29 cellular contexts compared by ENCODE assay signal in the genomic region with DNA sequence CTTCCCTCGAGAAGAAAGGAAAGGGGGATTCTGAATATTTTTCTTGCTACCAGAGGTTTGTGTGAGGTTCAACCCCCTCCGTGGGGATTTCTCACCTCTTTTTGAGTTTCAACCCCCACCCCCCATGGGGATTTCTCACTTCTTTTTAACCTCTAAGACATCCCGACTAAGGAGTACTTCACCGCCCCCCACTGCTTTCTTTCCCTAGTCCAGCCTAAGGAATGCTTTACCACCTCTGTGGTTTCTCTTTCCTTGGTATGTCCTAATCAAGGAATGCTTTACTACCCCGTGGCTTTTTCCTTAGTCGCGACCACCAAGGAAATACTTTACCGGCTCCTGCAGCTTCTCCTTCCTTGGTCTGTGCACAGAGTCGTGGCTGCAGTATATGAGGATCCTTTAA.
A peak's percentile ranks its signal among the peaks of the same experiment; 100 is the strongest.
DNase-seq lines count a peak whose midpoint lies in the region; ATAC-seq, FAIRE-seq and TF ChIP-seq lines count a peak whose summit lies in the region.
"Had no signal": no experiment of that assay in that cellular context is flagged by ENCODE, and none has a peak within 500 bp of the region (broad histone marks: within the 10 kb centered on the region; RNA-seq: fewer than 3 reads in every experiment).

No MANE protein-coding gene starts in this region.

- DNase-seq in A172 (ENCODE audit: low spot score) (peak; percentile 56), HCT116 (ENCODE audit: low read depth, low spot score) (no peak), RWPE2 (ENCODE audit: low spot score) (no peak), keratinocyte (ENCODE audit: low read depth, low spot score) (no peak), NCI-H226 (no peak), DMS153 treated with DMSO at 0.1 percent for 48 hours (lab: John Stamatoyannopoulos, UW; ENCODE audit: unreplicated experiment) (no peak), left cardiac atrium (no peak), aorta (no peak)
- DNase-seq: 8988T; activated CD4-positive, alpha-beta memory T cell treated with anti-CD3 and anti-CD28 coated beads for 36 hours; activated CD8-positive, alpha-beta memory T cell treated with anti-CD3 and anti-CD28 coated beads, Interleukin-2, amount 50 U/mL, for 48 hours; activated naive CD4-positive, alpha-beta T cell treated with anti-CD3 and anti-CD28 coated beads, Interleukin-2, amount 50 U/mL, for 16 hours; amniotic stem cell; effector CD4-positive, alpha-beta T cell; GOT3; naive thymus-derived CD4-positive, alpha-beta T cell; NCI-H187; NCI-H2171; NCI-H524; NK-92 treated with Interleukin-12 subunit alpha and Interleukin-12 subunit beta, amount 100 ng/mL, for 24 hours; occipital lobe; stimulated activated CD4-positive, alpha-beta T cell treated with anti-CD3 and anti-CD28 coated beads, Interleukin-15, amount 100 ng/mL, for 24 hours; stimulated activated naive CD4-positive, alpha-beta T cell; T-helper 1 cell had no signal

- H3K27ac ChIP-seq in HCT116 (ENCODE audit: low read depth, low read length) (peak overlapping the region; percentile 75), RWPE2 (ENCODE audit: poor library complexity, severe bottlenecking) (peak overlapping the region; percentile 21), keratinocyte (ENCODE audit: control insufficient read depth, insufficient read depth, low read length) (peak overlapping the region; percentile 56), aorta (ENCODE audit: low read depth in 1 of 2, low read length in 2 of 2) (no peak overlapping the region)

- H3K27me3 ChIP-seq in HCT116 (ENCODE audit: insufficient read depth, low read length) (no peaks in the 10 kb centered on the region), RWPE2 (ENCODE audit: insufficient read depth, poor library complexity, severe bottlenecking) (peaks cover 4% of the 10 kb centered on the region), keratinocyte (ENCODE audit: control insufficient read depth, extremely low read depth, insufficient read depth, low read length) (no peaks in the 10 kb centered on the region), aorta (ENCODE audit: control insufficient read depth in 1 of 2, insufficient read depth in 2 of 2, low read length in 1 of 2) (no peaks in the 10 kb centered on the region)

- POLR2A ChIA-PET in HCT116 (lab: Charles Lee): interaction anchor here (0.7 to 1.2 kb wide), 3 partner anchors 8 to 27 kb away, joined by 3 to 4 read pairs (median 3); no protein-coding TSS in a partner anchor

- dilution Hi-C loops in keratinocyte (cut with MboI; ENCODE audit: extremely low pct_ligation_motif_present, low sequenced_read_pairs): no loop called here

- intact Hi-C loops in HCT116 (cut with micrococcal nuclease): no loop called here
- intact Hi-C loops in left cardiac atrium (cut with DNase I): no loop called here
- intact Hi-C loops in aorta (cut with DNase I): no loop called here

- CTCF ChIA-PET in HCT116 (lab: Charles Lee): interaction anchor here (1.1 to 1.9 kb wide), 3 partner anchors 7 to 10 kb away, joined by 4 to 8 read pairs (median 5); no protein-coding TSS in a partner anchor

- RAD21 ChIA-PET in HCT116 (lab: Charles Lee; ENCODE audit: low non-redundant PET in 1 of 2, low total read pairs in 2 of 2, uncharacterized antibody in 2 of 2, unreplicated experiment in 2 of 2): no interaction called here

- TF ChIP-seq CTCF in HCT116 (IDR thresholded peaks at IDR 0.05 in 2 of 3, conservative IDR thresholded peaks at IDR 0.05 in 1 of 3; ENCODE audit: borderline replicate concordance in 1 of 3, insufficient read depth in 1 of 3, low read depth in 2 of 3, low read length in 2 of 3): no peak
- TF ChIP-seq CTCF in RWPE2 (IDR thresholded peaks at IDR 0.05; ENCODE audit: poor library complexity, severe bottlenecking): no peak
- TF ChIP-seq CTCF in keratinocyte (optimal IDR thresholded peaks at IDR 0.05 in 1 of 3, IDR thresholded peaks at IDR 0.05 in 1 of 3, conservative IDR thresholded peaks at IDR 0.05 in 1 of 3; ENCODE audit: extremely low read depth in 1 of 3, insufficient read depth in 2 of 3, low read length in 3 of 3): no peak

- H4K20me1 ChIP-seq in HCT116 (ENCODE audit: insufficient read depth): no peaks in the 10 kb centered on the region
- no peaks in the 10 kb centered on the region for H4K20me1 ChIP-seq in keratinocyte (ENCODE audit: control insufficient read depth, extremely low read depth, insufficient read depth, low read length)

- no peaks in the 10 kb centered on the region for H3K36me3 ChIP-seq in HCT116 (ENCODE audit: control insufficient read depth in 1 of 2, insufficient read depth in 2 of 2, low read length in 2 of 2)
- peaks cover 3% of the 10 kb centered on the region; the same call in 1 of the 2 replicates for H3K36me3 ChIP-seq in RWPE2 (ENCODE audit: low read depth)
- H3K36me3 ChIP-seq in keratinocyte (ENCODE audit: control insufficient read depth in 2 of 2, extremely low read depth in 1 of 2, insufficient read depth in 2 of 2, low read length in 2 of 2): no peaks in the 10 kb centered on the region
- no peaks in the 10 kb centered on the region for H3K36me3 ChIP-seq in aorta (ENCODE audit: control insufficient read depth in 1 of 2, insufficient read depth in 2 of 2, low read length in 1 of 2)

- H3K9me3 ChIP-seq in HCT116 (ENCODE audit: control insufficient read depth in 1 of 2, insufficient read depth in 1 of 2, low read depth in 1 of 2, low read length in 2 of 2): no peaks in the 10 kb centered on the region
- H3K9me3 ChIP-seq in RWPE2 (ENCODE audit: severe bottlenecking): peaks cover 7% of the 10 kb centered on the region
- H3K9me3 ChIP-seq in keratinocyte (ENCODE audit: control insufficient read depth, low read depth, low read length): peaks cover 10% of the 10 kb centered on the region
- H3K9me3 ChIP-seq in aorta (ENCODE audit: control insufficient read depth, low read length): peaks cover 2% of the 10 kb centered on the region

- H2AFZ ChIP-seq in HCT116 (ENCODE audit: low read depth, low read length, poor library complexity, severe bottlenecking): no peak overlapping the region
- H2AFZ ChIP-seq in keratinocyte (ENCODE audit: control insufficient read depth, low read length): no peak overlapping the region

- no peak for TF ChIP-seq RAD21 in HCT116 (IDR thresholded peaks at IDR 0.05; ENCODE audit: low read depth)

- H3K9me1 ChIP-seq in keratinocyte (ENCODE audit: control insufficient read depth, extremely low read depth, insufficient read depth, low read length): no peaks in the 10 kb centered on the region

- TF ChIP-seq POLR2A in HCT116 (IDR thresholded peaks at IDR 0.05; ENCODE audit: borderline replicate concordance, extremely low read depth, insufficient read depth, insufficient read length): no peak

- H3K79me2 ChIP-seq in HCT116 (ENCODE audit: insufficient read depth, low read length) (peaks cover 14% of the 10 kb centered on the region; the same call in 1 of the 2 replicates), keratinocyte (ENCODE audit: control insufficient read depth, insufficient read depth, low read length) (peaks cover 29% of the 10 kb centered on the region)

- no peaks in the 10 kb centered on the region for H3K9me2 ChIP-seq in HCT116 (ENCODE audit: insufficient read depth)

- WGBS in aorta, 2 donors: 93 to 94% methylated on average over 9 of the region's 9 CpGs

- ATAC-seq in HCT116: peak; percentile 81
- ATAC-seq in RWPE2 (ENCODE audit: low read depth): no peak
- ATAC-seq in left cardiac atrium: no peak
- ATAC-seq in aorta (ENCODE audit: low FRiP score): no peak
- ATAC-seq: activated CD4-positive, CD25-positive, alpha-beta regulatory T cell treated with anti-CD3 and anti-CD28 coated beads, Interleukin-2, amount 50 U/mL, for 24 hours; naive thymus-derived CD4-positive, alpha-beta T cell had no signal

- peak overlapping the region; percentile 78 for H3K9ac ChIP-seq in HCT116 (ENCODE audit: low read length)
- H3K9ac ChIP-seq in keratinocyte (ENCODE audit: control insufficient read depth, extremely low read depth, insufficient read depth, low read length): no peak overlapping the region

- H3K4me1 ChIP-seq in HCT116 (ENCODE audit: control insufficient read depth in 1 of 2, insufficient read depth in 2 of 2, low read length in 2 of 2) (peaks cover 10 to 46% of the 10 kb centered on the region in 2 experiments), RWPE2 (ENCODE audit: insufficient read depth, poor library complexity, severe bottlenecking) (peaks cover 7% of the 10 kb centered on the region), keratinocyte (ENCODE audit: control insufficient read depth, extremely low read depth, insufficient read depth, low read length) (no peaks in the 10 kb centered on the region), aorta (ENCODE audit: control insufficient read depth in 1 of 2, insufficient read depth in 2 of 2, low read length in 2 of 2) (no peaks in the 10 kb centered on the region)

- FAIRE-seq in keratinocyte (lab: Jason Lieb, UNC): no peak
- FAIRE-seq: bronchial epithelial cell, colon, HTR-8/SVneo, TTC549 had no signal

- H3K4me3 ChIP-seq in HCT116 (replicated peaks in 1 of 2; ENCODE audit: low read depth in 1 of 2, low read length in 2 of 2) (peak overlapping the region; percentile 42 to 66), RWPE2 (ENCODE audit: severe bottlenecking) (no peak overlapping the region), keratinocyte (ENCODE audit: control insufficient read depth in 2 of 3, extremely low read depth in 1 of 3, insufficient read depth in 2 of 3, low read depth in 1 of 3, low read length in 3 of 3) (no peak overlapping the region), aorta (ENCODE audit: low read length in 2 of 2) (no peak overlapping the region)

- BruUV-seq in HCT116 (replicated peaks; lab: Mats Ljungman, UMichigan): TSS peak; percentile 93

- H3K4me2 ChIP-seq in HCT116 (ENCODE audit: low read length) (peak overlapping the region; percentile 94), keratinocyte (ENCODE audit: control insufficient read depth, extremely low read depth, insufficient read depth, low read depth, low read length) (no peak overlapping the region)

TF ChIP-seq in HCT116, 20 proteins besides CTCF, POLR2A, EP300 and RAD21:
- no peak for TF ChIP-seq SRF (IDR thresholded peaks at IDR 0.05; ENCODE audit: low read depth)
- TF ChIP-seq JUND (IDR thresholded peaks at IDR 0.05): no peak
- no peak for TF ChIP-seq YY1 (IDR thresholded peaks at IDR 0.05; ENCODE audit: extremely low read depth, insufficient replicate concordance, low read depth, low read length)
- TF ChIP-seq SIN3A (IDR thresholded peaks at IDR 0.05; ENCODE audit: low read depth): no peak
- no peak for TF ChIP-seq EZH2 (IDR thresholded peaks at IDR 0.05)

Comparison
In these comparisons a context has a peak if more than half of its experiments do, and no peak if none do; other contexts are left out.
1. H3K27ac ChIP-seq: peak in HCT116 (single experiment), RWPE2 (single experiment) and keratinocyte (single experiment); none in aorta (0 of 2).
2. H3K4me3 ChIP-seq: peak in HCT116 (2 of 2); none in RWPE2 (single experiment), keratinocyte (0 of 3) and aorta (0 of 2).